Comparison of ENCODE assay signal across 1 cellular context in the genomic region with DNA sequence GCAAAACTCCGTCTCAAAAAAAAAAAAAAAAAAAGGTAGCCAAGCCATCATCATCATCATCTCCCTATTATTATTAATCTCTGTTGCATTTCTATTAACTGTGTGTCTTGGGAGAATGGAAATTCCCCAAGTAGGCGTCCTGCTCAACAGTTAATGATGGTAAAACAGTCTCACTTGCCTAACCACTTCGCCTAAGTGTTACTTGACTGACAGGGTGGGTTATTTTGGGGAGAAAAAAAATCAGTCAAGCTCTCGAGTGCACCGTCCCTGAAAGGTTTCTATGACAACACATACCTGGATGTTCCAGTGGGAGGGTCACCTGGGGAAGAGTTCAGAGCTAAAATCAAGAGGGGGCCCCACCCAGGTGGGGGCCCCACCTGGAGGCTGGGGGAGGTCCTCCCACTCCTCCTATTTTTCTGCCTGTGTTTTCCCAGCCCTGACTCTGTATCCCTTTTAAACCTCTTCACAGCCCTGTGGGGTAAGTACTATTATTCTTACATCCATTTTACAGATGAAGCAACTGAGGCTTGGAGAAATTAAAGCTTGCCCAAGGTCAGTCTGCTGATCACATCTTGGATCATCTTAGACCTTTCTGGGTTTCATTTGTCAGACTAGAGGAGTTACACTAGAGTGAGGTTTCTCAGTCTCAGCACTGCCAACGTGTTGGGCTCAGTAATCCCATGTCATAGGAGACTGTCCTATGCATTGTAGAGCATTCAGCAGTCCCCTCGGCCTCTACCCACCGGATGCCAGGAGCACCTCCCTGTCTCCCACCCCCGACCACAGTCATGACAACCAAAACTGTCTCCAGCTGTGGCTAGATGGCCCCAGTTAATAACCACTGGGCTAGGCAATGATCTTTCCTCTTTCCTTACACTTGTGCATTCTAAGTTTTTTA.
A peak's percentile ranks its signal among the peaks of the same experiment; 100 is the strongest.
TF ChIP-seq lines count a peak whose summit lies in the region.

No MANE protein-coding gene starts in this region.

TF ChIP-seq in HepG2, 621 proteins besides CTCF, POLR2A, EP300 and RAD21:
- TF ChIP-seq ZNF629 (CRISPR knock-in tag; conservative IDR thresholded peaks at IDR 0.05) = peak; percentile 61
- TF ChIP-seq SNAI1 (CRISPR knock-in tag; IDR thresholded peaks at IDR 0.05; ENCODE audit: borderline replicate concordance) = no peak
